22 cellular contexts compared by ENCODE assay signal in genomic region chr11:19891050-19891449, GRCh38.
DNase-seq lines count a peak whose midpoint lies in the region; ATAC-seq and TF ChIP-seq lines count a peak whose summit lies in the region.
"Had no signal": no experiment of that assay in that cellular context is flagged by ENCODE, and none has a peak within 500 bp of the region (broad histone marks: within the 10 kb centered on the region; RNA-seq: fewer than 3 reads in every experiment).

No MANE protein-coding gene starts in this region.

- H3K9ac ChIP-seq in rectal smooth muscle tissue (ENCODE audit: low read length) (no peak overlapping the region), H9 (ENCODE audit: extremely low read depth, insufficient read length, low read length) (no peak overlapping the region)

- H3K27me3 Mint-ChIP-seq in chondrocyte (ENCODE audit: low read depth), result no peaks in the 10 kb centered on the region
- no peaks in the 10 kb centered on the region for H3K27me3 Mint-ChIP-seq in H9 (ENCODE audit: low read depth)
- no peaks in the 10 kb centered on the region for H3K27me3 Mint-ChIP-seq in activated T-cell treated with anti-CD3 and anti-CD28 coated beads, Interleukin-2, amount 50 U/mL, for 4 hours (ENCODE audit: low read depth)
- H3K27me3 Mint-ChIP-seq: CD4-positive, CD25-positive, alpha-beta regulatory T cell had no signal

- H3K27me3 ChIP-seq in ACC112 (ENCODE audit: insufficient read depth, low read length) (no peaks in the 10 kb centered on the region), rectal smooth muscle tissue (ENCODE audit: control insufficient read depth, insufficient read depth, low read length) (no peaks in the 10 kb centered on the region), thyroid gland (no peaks in the 10 kb centered on the region), H9 (ENCODE audit: insufficient read depth, low read length) (no peaks in the 10 kb centered on the region)

- no peaks in the 10 kb centered on the region for H3K79me1 ChIP-seq in H9 (ENCODE audit: insufficient read depth, low read depth, low read length, poor library complexity, severe bottlenecking)

- no peak overlapping the region for H3K4ac ChIP-seq in H9 (ENCODE audit: low read depth, low read length)

- no peak overlapping the region for H3K56ac ChIP-seq in H9 (ENCODE audit: insufficient read length, low read depth, low read length)

- H3K4me1 ChIP-seq in ACC112 (ENCODE audit: control insufficient read depth, insufficient read depth, low read length, unreplicated experiment), result peaks cover 33% of the 10 kb centered on the region
- H3K4me1 ChIP-seq in rectal smooth muscle tissue (ENCODE audit: control insufficient read depth, insufficient read depth, low read length), result peaks cover 3% of the 10 kb centered on the region
- H3K4me1 ChIP-seq in thyroid gland, result peaks cover 5 to 13% of the 10 kb centered on the region in 2 donors
- no peaks in the 10 kb centered on the region for H3K4me1 ChIP-seq in H9 (ENCODE audit: insufficient read depth, low read length)
- H3K4me1 ChIP-seq: Caco-2 had no signal

- no peak overlapping the region for H3K14ac ChIP-seq in H9 (ENCODE audit: insufficient read depth, low read length)

- H2BK5ac ChIP-seq in H9 (ENCODE audit: insufficient read length, low read length), result no peak overlapping the region

- H3K18ac ChIP-seq in H9 (ENCODE audit: insufficient read length, low read depth, low read length), result no peak overlapping the region

- H3K4me3 Mint-ChIP-seq in chondrocyte (ENCODE audit: unreplicated experiment) (no peak overlapping the region), H9 (no peak overlapping the region)
- H3K4me3 Mint-ChIP-seq in activated T-cell treated with anti-CD3 and anti-CD28 coated beads, Interleukin-2, amount 50 U/mL, for 4 hours, result no peak overlapping the region
- H3K4me3 Mint-ChIP-seq: B cell; CD4-positive, CD25-positive, alpha-beta regulatory T cell had no signal

- H2BK120ac ChIP-seq in H9 (ENCODE audit: low read depth, low read length, poor library complexity, severe bottlenecking), result no peak overlapping the region

- H3K9me3 ChIP-seq in thyroid gland (no peaks in the 10 kb centered on the region), H9 (ENCODE audit: control insufficient read depth, low read depth, low read length) (no peaks in the 10 kb centered on the region)
- H3K9me3 ChIP-seq: Caco-2 had no signal

- H3K27ac ChIP-seq in ACC112 (ENCODE audit: low read depth, low read length), result peak overlapping the region; percentile 29
- H3K27ac ChIP-seq in rectal smooth muscle tissue (ENCODE audit: low read depth, low read length), result peak overlapping the region; percentile 41
- peak overlapping the region in 1 of 3 donors; percentile 43 for H3K27ac ChIP-seq in thyroid gland
- H3K27ac ChIP-seq in H9 (ENCODE audit: insufficient read length, low read depth, low read length), result no peak overlapping the region
- H3K27ac ChIP-seq: 22Rv1, RWPE1 had no signal

- TF ChIP-seq CTCF in chondrocyte (IDR thresholded peaks at IDR 0.05) (no peak), thyroid gland (IDR thresholded peaks at IDR 0.05) (no peak), H9 (conservative IDR thresholded peaks at IDR 0.05) (no peak)

- H2AFZ ChIP-seq in ACC112 (ENCODE audit: low read length, unreplicated experiment) (no peak overlapping the region), H9 (ENCODE audit: low read length) (no peak overlapping the region)

- H2BK20ac ChIP-seq in H9 (ENCODE audit: low read depth, low read length, poor library complexity, severe bottlenecking), result no peak overlapping the region

- no peak overlapping the region for H2BK12ac ChIP-seq in H9 (ENCODE audit: insufficient read length, low read depth, low read length)

- no peak for ATAC-seq in activated T-cell treated with anti-CD3 and anti-CD28 coated beads, Interleukin-2, amount 50 U/mL, for 4 hours

- no peak overlapping the region for H3K23ac ChIP-seq in H9 (ENCODE audit: insufficient read length, low read depth, low read length)

- H3K9me3 Mint-ChIP-seq in chondrocyte (ENCODE audit: low read depth), result peaks cover 3% of the 10 kb centered on the region
- 0 out of 5 replicates have a peak, but pooled peaks cover 0 to 3% of the 10 kb centered on the region in 2 experiments for H3K9me3 Mint-ChIP-seq in H9
- no peaks in the 10 kb centered on the region for H3K9me3 Mint-ChIP-seq in activated T-cell treated with anti-CD3 and anti-CD28 coated beads, Interleukin-2, amount 50 U/mL, for 4 hours

- no peaks in the 10 kb centered on the region for H3K23me2 ChIP-seq in H9 (ENCODE audit: insufficient read length, low read depth, low read length, poor library complexity, severe bottlenecking)

- H2AK5ac ChIP-seq in H9 (ENCODE audit: insufficient read length, low read length), result no peak overlapping the region

- H3K4me1 Mint-ChIP-seq in chondrocyte (ENCODE audit: low read depth) (peaks cover 47% of the 10 kb centered on the region), H9 (peaks cover 18 to 27% of the 10 kb centered on the region in 2 experiments)
- no peaks in the 10 kb centered on the region for H3K4me1 Mint-ChIP-seq in activated T-cell treated with anti-CD3 and anti-CD28 coated beads, Interleukin-2, amount 50 U/mL, for 4 hours (ENCODE audit: low read depth)
- H3K4me1 Mint-ChIP-seq: B cell; CD4-positive, CD25-positive, alpha-beta regulatory T cell had no signal

- H2BK15ac ChIP-seq in H9 (ENCODE audit: low read depth, low read length), result no peak overlapping the region

- intact Hi-C loops in thyroid gland (cut with DNase I), result no loop called here

- H3K36me3 ChIP-seq in ACC112 (ENCODE audit: insufficient read depth, low read length) (peaks cover 49% of the 10 kb centered on the region), rectal smooth muscle tissue (ENCODE audit: control insufficient read depth, insufficient read depth, low read length) (no peaks in the 10 kb centered on the region), thyroid gland (peaks cover 0 to 2% of the 10 kb centered on the region in 2 donors)

- no peak overlapping the region for H4K91ac ChIP-seq in H9 (ENCODE audit: insufficient read length, low read depth, low read length)

- DNase-seq in M059J (ENCODE audit: low read depth) (peak; percentile 8), chondrocyte (ENCODE audit: low spot score) (no peak), Kasumi-1 (lab: John Stamatoyannopoulos, UW) (no peak), thyroid gland (no peak), H9 (no peak)
- no peak for DNase-seq in activated T-cell treated with anti-CD3 and anti-CD28 coated beads, Interleukin-2, amount 50 U/mL, for 4 hours
- DNase-seq: Caco-2; CD4-positive, CD25-positive, alpha-beta regulatory T cell; GF-D8; KBM-7; MV-4-11; NCI-H1694 treated with DMSO at 0.1 percent for 48 hours; NCI-H2227 treated with DMSO at 0.1 percent for 48 hours; NCI-H510A treated with DMSO at 0.1 percent for 48 hours; NCI-H774; OCI-M1; SIG-M5 had no signal

- no peak overlapping the region for H3K4me2 ChIP-seq in H9 (ENCODE audit: insufficient read depth, insufficient read length, low read length)

- no peak for TF ChIP-seq POLR2A in thyroid gland (IDR thresholded peaks at IDR 0.05)

- H3K27ac Mint-ChIP-seq in chondrocyte (ENCODE audit: unreplicated experiment), result peak overlapping the region; percentile 96
- no peak overlapping the region for H3K27ac Mint-ChIP-seq in H9
- H3K27ac Mint-ChIP-seq: B cell; CD4-positive, CD25-positive, alpha-beta regulatory T cell had no signal

- peaks cover 13% of the 10 kb centered on the region for H3K79me2 ChIP-seq in ACC112 (ENCODE audit: control insufficient read depth, insufficient read depth, low read length, unreplicated experiment)
- no peaks in the 10 kb centered on the region for H3K79me2 ChIP-seq in H9 (ENCODE audit: insufficient read depth, low read length)

- H4K8ac ChIP-seq in H9 (replicated peaks; ENCODE audit: insufficient read length, low read depth, low read length), result no peak overlapping the region

- H3K36me3 Mint-ChIP-seq in chondrocyte (ENCODE audit: low read depth) (peaks cover 16% of the 10 kb centered on the region), H9 (ENCODE audit: insufficient read depth in 1 of 3, low read depth in 3 of 3) (peaks cover 22 to 40% (median 35%) of the 10 kb centered on the region in 3 experiments)
- H3K36me3 Mint-ChIP-seq in activated T-cell treated with anti-CD3 and anti-CD28 coated beads, Interleukin-2, amount 50 U/mL, for 4 hours (ENCODE audit: insufficient read depth), result no peaks in the 10 kb centered on the region
- H3K36me3 Mint-ChIP-seq: CD4-positive, CD25-positive, alpha-beta regulatory T cell had no signal

- no peak overlapping the region for H4K5ac ChIP-seq in H9 (ENCODE audit: insufficient read length, low read depth, low read length)

- no peaks in the 10 kb centered on the region for H4K20me1 ChIP-seq in H9 (ENCODE audit: control insufficient read depth, insufficient read depth, insufficient read length)

- H3K4me3 ChIP-seq in ACC112 (ENCODE audit: low read depth, low read length), result no peak overlapping the region
- no peak overlapping the region for H3K4me3 ChIP-seq in rectal smooth muscle tissue (ENCODE audit: low read length)
- H3K4me3 ChIP-seq in thyroid gland (replicated peaks in 1 of 3), result no peak overlapping the region

- no peak overlapping the region for H3T11ph ChIP-seq in H9 (ENCODE audit: low read length)
